In genomic region chr3:71323558-71323957, GRCh38 we compare ENCODE assay signal across 1 cellular context.
A peak's percentile ranks its signal among the peaks of the same experiment; 100 is the strongest.
TF ChIP-seq lines count a peak whose summit lies in the region.

No MANE protein-coding gene starts in this region.

TF ChIP-seq in HepG2, 621 proteins besides CTCF, POLR2A, EP300 and RAD21 (continued from another document):
- no peak for TF ChIP-seq SOX6 (IDR thresholded peaks at IDR 0.05)
- TF ChIP-seq SOX6 (CRISPR knock-in tag; IDR thresholded peaks at IDR 0.05) = peak; percentile 93
- 0 out of 2 replicates have a peak, but pooled peaks have one; percentile 26 for TF ChIP-seq ZSCAN9 (CRISPR knock-in tag; IDR thresholded peaks at IDR 0.05; ENCODE audit: borderline replicate concordance)
- TF ChIP-seq ZNF3 (CRISPR knock-in tag; IDR thresholded peaks at IDR 0.05) = peak; percentile 71
- TF ChIP-seq ZNF354B (CRISPR knock-in tag; IDR thresholded peaks at IDR 0.05) = no peak
- TF ChIP-seq RXRB (CRISPR knock-in tag; IDR thresholded peaks at IDR 0.05; ENCODE audit: borderline replicate concordance) = 0 out of 2 replicates have a peak, but pooled peaks have one; percentile 31
- peak; percentile 47; the same call in 1 of the 2 replicates for TF ChIP-seq POGZ (CRISPR knock-in tag; IDR thresholded peaks at IDR 0.05)
- TF ChIP-seq GATAD2A (CRISPR knock-in tag; IDR thresholded peaks at IDR 0.05) = peak; percentile 78; the same call in 1 of the 2 replicates
- TF ChIP-seq ARID5B (CRISPR knock-in tag; IDR thresholded peaks at IDR 0.05) = peak; percentile 82
- no peak for TF ChIP-seq FOXP1 (IDR thresholded peaks at IDR 0.05)
- peak; percentile 23; the same call in 1 of the 2 replicates for TF ChIP-seq FOXP1 (CRISPR knock-in tag; IDR thresholded peaks at IDR 0.05)
- TF ChIP-seq ZSCAN31 (CRISPR knock-in tag; IDR thresholded peaks at IDR 0.05; ENCODE audit: low read depth) = peak; percentile 62; the same call in 1 of the 2 replicates
- 0 out of 2 replicates have a peak, but pooled peaks have one; percentile 11 for TF ChIP-seq ZBTB20 (CRISPR knock-in tag; IDR thresholded peaks at IDR 0.05; ENCODE audit: borderline replicate concordance, low read depth)
- 0 out of 2 replicates have a peak, but pooled peaks have one; percentile 8 for TF ChIP-seq SP140L (CRISPR knock-in tag; IDR thresholded peaks at IDR 0.05; ENCODE audit: borderline replicate concordance)
- TF ChIP-seq HNF4A (CRISPR knock-in tag; IDR thresholded peaks at IDR 0.05) = 0 out of 2 replicates have a peak, but pooled peaks have one; percentile 22
- peak; percentile 27; the same call in 1 of the 2 replicates for TF ChIP-seq ZFX (CRISPR knock-in tag; IDR thresholded peaks at IDR 0.05; ENCODE audit: low read depth)
- peak; percentile 37; the same call in 1 of the 2 replicates for TF ChIP-seq PAXIP1 (CRISPR knock-in tag; conservative IDR thresholded peaks at IDR 0.05)
- TF ChIP-seq ZMYM4 (CRISPR knock-in tag; IDR thresholded peaks at IDR 0.05) = peak; percentile 30; the same call in 1 of the 2 replicates
- peak; percentile 69 for TF ChIP-seq CEBPG (CRISPR knock-in tag; IDR thresholded peaks at IDR 0.05)
- no peak for TF ChIP-seq ZNF407 (CRISPR knock-in tag; IDR thresholded peaks at IDR 0.05; ENCODE audit: not compliant biosample characterization)
- TF ChIP-seq FOXK1 (CRISPR knock-in tag; IDR thresholded peaks at IDR 0.05; ENCODE audit: borderline replicate concordance, low read depth) = 0 out of 2 replicates have a peak, but pooled peaks have one; percentile 14
- TF ChIP-seq SOX13 (IDR thresholded peaks at IDR 0.05) = peak; percentile 59; the same call in 1 of the 2 replicates
- TF ChIP-seq SOX13 (CRISPR knock-in tag; conservative IDR thresholded peaks at IDR 0.05 in 1 of 2, IDR thresholded peaks at IDR 0.05 in 1 of 2) = peak in 1 of 2 experiments; percentile 96; a peak in 2 of 4 replicates
- TF ChIP-seq HOMEZ (CRISPR knock-in tag; IDR thresholded peaks at IDR 0.05; ENCODE audit: low read depth) = peak; percentile 81; the same call in 1 of the 2 replicates
- TF ChIP-seq SOX5 (CRISPR knock-in tag; IDR thresholded peaks at IDR 0.05; ENCODE audit: borderline replicate concordance) = peak; percentile 96
- TF ChIP-seq ZNF619 (CRISPR knock-in tag; IDR thresholded peaks at IDR 0.05) = no peak
- TF ChIP-seq SMC3 (IDR thresholded peaks at IDR 0.05; ENCODE audit: low read length) = no peak
- TF ChIP-seq ZNF629 (CRISPR knock-in tag; conservative IDR thresholded peaks at IDR 0.05) = no peak
- TF ChIP-seq FOXA3 (CRISPR knock-in tag; IDR thresholded peaks at IDR 0.05) = peak; percentile 62
- TF ChIP-seq ELF3 (CRISPR knock-in tag; IDR thresholded peaks at IDR 0.05) = peak; percentile 24; the same call in 1 of the 2 replicates
- 0 out of 2 replicates have a peak, but pooled peaks have one; percentile 18 for TF ChIP-seq HDAC2 (CRISPR knock-in tag; IDR thresholded peaks at IDR 0.05)
- no peak for TF ChIP-seq SIN3A (IDR thresholded peaks at IDR 0.05; ENCODE audit: borderline replicate concordance, low read depth, low read length)
- no peak for TF ChIP-seq ZBTB7A (CRISPR knock-in tag; IDR thresholded peaks at IDR 0.05)
- 0 out of 2 replicates have a peak, but pooled peaks have one; percentile 22 for TF ChIP-seq MIXL1 (CRISPR knock-in tag; IDR thresholded peaks at IDR 0.05)
- peak; percentile 7; the same call in 1 of the 2 replicates for TF ChIP-seq HNF4G (IDR thresholded peaks at IDR 0.05; ENCODE audit: borderline replicate concordance, low read depth, low read length)
- TF ChIP-seq HNF4G (CRISPR knock-in tag; IDR thresholded peaks at IDR 0.05; ENCODE audit: borderline replicate concordance, low read depth) = no peak
TF ChIP-seq in HepG2: peak in this region for 29.
